In the genomic region with DNA sequence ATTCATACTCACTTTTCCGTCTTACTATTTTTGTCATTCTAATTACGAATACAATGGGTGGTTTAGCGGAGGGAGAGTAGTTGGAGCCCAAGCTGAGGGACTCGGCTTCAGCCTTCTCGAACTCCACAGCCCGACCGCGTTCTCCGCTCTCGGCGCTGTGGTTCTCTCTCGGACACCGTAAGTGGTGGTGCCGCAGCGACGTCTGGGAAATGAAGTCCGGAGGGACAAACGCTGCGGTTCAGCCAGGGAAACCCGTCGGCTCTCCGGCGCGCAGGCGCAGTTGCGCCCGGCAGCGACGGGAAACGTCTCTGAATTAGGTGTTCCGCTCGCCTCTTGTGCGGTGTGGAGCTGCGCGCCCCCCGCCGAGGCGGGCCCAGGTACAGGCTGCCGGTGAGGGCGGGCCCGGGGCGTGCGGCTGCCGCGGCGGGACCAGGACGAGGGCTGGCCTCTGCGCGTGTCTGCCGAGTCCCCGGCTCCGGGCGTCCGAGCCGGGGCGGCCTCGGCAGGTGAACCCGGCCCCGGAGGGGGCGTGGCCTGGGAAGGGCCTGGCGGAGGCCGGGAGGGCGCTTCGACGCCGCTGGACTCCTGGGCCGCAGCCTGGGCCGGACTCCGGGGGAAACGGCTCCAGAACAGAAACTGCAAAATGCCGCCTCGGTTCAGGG, we compare ENCODE assay signal across 8 cellular contexts. TPM values are rescaled to one million over a fixed set of nuclear protein-coding genes. Genes with fewer than 3 reads are reported as not detected.
DNase-seq lines count a peak whose midpoint lies in the region; ATAC-seq, FAIRE-seq and TF ChIP-seq lines count a peak whose summit lies in the region.

A gene (plus strand): TSS at position 277 of the 662 bp plus-strand sequence. CDS start 1,201 bp downstream, outside the sequence.

- DNase-seq in NOMO-1 treated with dmso at 0.1 percent for 144 hours (lab: John Stamatoyannopoulos, UW; ENCODE audit: unreplicated experiment) (peak; percentile 75), activated T-cell treated with anti-CD3 and anti-CD28 coated beads for 24 hours (ENCODE audit: low read depth) (peak; percentile 92), endothelial cell of umbilical vein (ENCODE audit: low read depth, low spot score) (peak; percentile 96), mesenteric fat pad (ENCODE audit: low spot score) (peak; percentile 95), A172 (ENCODE audit: low spot score) (no peak)
- peak; percentile 80 for DNase-seq in stimulated activated CD8-positive, alpha-beta memory T cell treated with anti-CD3 and anti-CD28 coated beads, Interleukin-12 subunit alpha, Interleukin-12 subunit beta, amount 100 ng/mL, for 24 hours (ENCODE audit: extremely low read depth)

- POLR2A ChIA-PET in endothelial cell of umbilical vein (lab: Charles Lee) = no interaction called here

- peak; percentile 90 for FAIRE-seq in endothelial cell of umbilical vein (lab: Jason Lieb, UNC)

- no peaks in the 10 kb centered on the region for H3K9me3 ChIP-seq in endothelial cell of umbilical vein (replicated peaks; ENCODE audit: control insufficient read depth, insufficient read depth, low read length)

- H3K27ac ChIP-seq in endothelial cell of umbilical vein (ENCODE audit: insufficient read depth, low read depth, low read length) = peak within 1 kb of the TSS; percentile 25

- TF ChIP-seq CTCF in endothelial cell of umbilical vein (IDR thresholded peaks at IDR 0.05; ENCODE audit: extremely low read depth in 1 of 2, insufficient read depth in 1 of 2, low read depth in 1 of 2, low read length in 2 of 2) = no peak

- H3K79me2 ChIP-seq in endothelial cell of umbilical vein (ENCODE audit: control insufficient read depth, insufficient read depth, low read length) = no peaks in the 10 kb centered on the region

- no TSS peak for BruUV-seq in endothelial cell of umbilical vein (replicated peaks; lab: Mats Ljungman, UMichigan)

- no peaks in the 10 kb centered on the region for H3K27me3 ChIP-seq in endothelial cell of umbilical vein (ENCODE audit: control insufficient read depth in 2 of 2, insufficient read depth in 2 of 2, low read length in 2 of 2)

- no peak for TF ChIP-seq POLR2A in endothelial cell of umbilical vein (IDR thresholded peaks at IDR 0.05; ENCODE audit: low read depth, low read length)

- peaks cover 9% of the 10 kb centered on the region for H3K4me1 ChIP-seq in endothelial cell of umbilical vein (ENCODE audit: control insufficient read depth, extremely low read depth, insufficient read depth, low read length)

- H3K9ac ChIP-seq in endothelial cell of umbilical vein (replicated peaks; ENCODE audit: extremely low read depth, insufficient read depth, low read length) = peak within 1 kb of the TSS; percentile 61

- intact Hi-C loops in endothelial cell of umbilical vein (cut with micrococcal nuclease) = loop anchor here (1.0 to 10.0 kb wide), 6 partner anchors 37 to 527 kb away; a partner anchor contains a TSS

- H3K4me3 ChIP-seq in endothelial cell of umbilical vein (replicated peaks in 1 of 3; ENCODE audit: insufficient read depth in 1 of 3, low read depth in 1 of 3, low read length in 3 of 3) = peak within 1 kb of the TSS; percentile 72 to 80 (median 77)

- dilution Hi-C loops in endothelial cell of umbilical vein (cut with MboI; ENCODE audit: extremely low pct_ligation_motif_present, low sequenced_read_pairs) = no loop called here

- ATAC-seq in GM18519 (IDR thresholded peaks at IDR 0.05; ENCODE audit: low FRiP score, unreplicated experiment) (peak; percentile 92), HG03354 (IDR thresholded peaks at IDR 0.05; ENCODE audit: poor library complexity, severe bottlenecking, unreplicated experiment) (peak; percentile 96)

- H3K36me3 ChIP-seq in endothelial cell of umbilical vein (ENCODE audit: control insufficient read depth in 2 of 2, extremely low read depth in 1 of 2, insufficient read depth in 2 of 2, low read length in 2 of 2) = peaks cover 0 to 17% of the 10 kb centered on the region in 2 experiments

- peak within 1 kb of the TSS; percentile 87 for H3K4me2 ChIP-seq in endothelial cell of umbilical vein (ENCODE audit: insufficient read depth, low read length)

- no peaks in the 10 kb centered on the region for H3K9me1 ChIP-seq in endothelial cell of umbilical vein (replicated peaks; ENCODE audit: control insufficient read depth, extremely low read depth, insufficient read depth, low read length)

- CTCF ChIA-PET in endothelial cell of umbilical vein (lab: Charles Lee) = interaction anchor here (0.9 to 2.5 kb wide), 2 partner anchors 37 to 293 kb away, joined by 3 to 8 read pairs; a partner anchor contains a TSS

- peak within 1 kb of the TSS; percentile 50 for H2AFZ ChIP-seq in endothelial cell of umbilical vein (ENCODE audit: low read depth, low read length)

- no peaks in the 10 kb centered on the region for H4K20me1 ChIP-seq in endothelial cell of umbilical vein (replicated peaks; ENCODE audit: control insufficient read depth, extremely low read depth, insufficient read depth, low read length)

TF ChIP-seq in endothelial cell of umbilical vein, 7 proteins besides CTCF, POLR2A, EP300 and RAD21:
- TF ChIP-seq POLR2AphosphoS5 (IDR thresholded peaks at IDR 0.05; ENCODE audit: insufficient read depth, low read depth, low read length) = peak; percentile 68
- TF ChIP-seq GATA2 (IDR thresholded peaks at IDR 0.05; ENCODE audit: insufficient read depth, insufficient read length, low read depth, low read length) = no peak
- TF ChIP-seq, protein P1, sequence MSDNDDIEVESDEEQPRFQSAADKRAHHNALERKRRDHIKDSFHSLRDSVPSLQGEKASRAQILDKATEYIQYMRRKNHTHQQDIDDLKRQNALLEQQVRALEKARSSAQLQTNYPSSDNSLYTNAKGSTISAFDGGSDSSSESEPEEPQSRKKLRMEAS (IDR thresholded peaks at IDR 0.05; ENCODE audit: insufficient read depth, insufficient read length) = no peak

RNA-seq across cellular contexts. Expression of the gene that starts here (rescaled TPM):
- total RNA-seq in endothelial cell of umbilical vein (2.7 and 3.7 TPM in 2 replicates), mesenteric fat pad (3.3 TPM)
- 1.2 and 2.4 TPM in 2 replicates for polyA plus RNA-seq in endothelial cell of umbilical vein
- 0.98 and 2.2 TPM in 2 replicates for polyA plus RNA-seq in endothelial cell of umbilical vein (2011; cell fraction: cytosol; rRNA removed)
- 5.2 and 5.4 TPM in 2 replicates for polyA plus RNA-seq in endothelial cell of umbilical vein (2011; cell fraction: nucleus; rRNA removed)
- 1.5 and 1.6 TPM in 2 replicates for polyA plus RNA-seq in endothelial cell of umbilical vein (2012)
- 4.0 and 6.7 TPM in 2 replicates for polyA minus RNA-seq in endothelial cell of umbilical vein
- not detected for polyA minus RNA-seq in endothelial cell of umbilical vein (2011; cell fraction: cytosol; rRNA and poly(A)+ RNA removed)
- polyA minus RNA-seq in endothelial cell of umbilical vein (2011; cell fraction: nucleus; rRNA and poly(A)+ RNA removed) = 3.9 and 6.5 TPM in 2 replicates
- not detected in 2 replicates for total RNA-seq in A172 (2014; rRNA removed; shearing (Covaris generic))
